Comparison of ENCODE assay signal across 14 cellular contexts in the genomic region with DNA sequence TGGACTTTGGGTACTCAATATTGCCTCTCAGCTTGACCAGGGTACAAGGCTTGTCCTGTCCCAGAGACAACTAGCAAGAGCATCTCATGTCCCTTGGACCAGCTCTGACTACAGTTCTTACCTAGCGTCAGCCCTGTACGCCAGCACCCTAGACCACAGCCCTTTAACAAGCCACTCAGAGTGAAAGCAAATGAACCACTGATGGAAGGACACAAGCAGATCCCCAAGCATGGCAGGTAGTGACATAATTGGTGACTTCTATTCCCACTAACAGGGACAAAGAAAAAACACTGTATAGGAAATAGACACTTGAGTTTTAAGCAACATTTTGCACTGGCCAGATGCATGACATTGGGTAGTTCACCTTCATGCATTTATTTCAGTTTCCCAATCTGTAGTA.
DNase-seq lines count a peak whose midpoint lies in the region; ATAC-seq lines count a peak whose summit lies in the region.
"Had no signal": no experiment of that assay in that cellular context is flagged by ENCODE, and none has a peak within 500 bp of the region (broad histone marks: within the 10 kb centered on the region; RNA-seq: fewer than 3 reads in every experiment).

No MANE protein-coding gene starts in this region.

- ATAC-seq in GM18502 (IDR thresholded peaks at IDR 0.05; ENCODE audit: poor library complexity, unreplicated experiment) (peak; percentile 71), GM19351 (IDR thresholded peaks at IDR 0.05; ENCODE audit: unreplicated experiment) (peak; percentile 94), HG02759 (IDR thresholded peaks at IDR 0.05; ENCODE audit: unreplicated experiment) (peak; percentile 89), HG03442 (IDR thresholded peaks at IDR 0.05; ENCODE audit: unreplicated experiment) (peak; percentile 92)
- ATAC-seq: left colon, PC-3 had no signal

- DNase-seq in UCSD-AML1 (lab: John Stamatoyannopoulos, UW; ENCODE audit: unreplicated experiment) (no peak), NOMO-1 treated with dmso at 0.1 percent for 144 hours (lab: John Stamatoyannopoulos, UW; ENCODE audit: unreplicated experiment) (no peak), AG08395 (ENCODE audit: low spot score) (no peak), HuH-7.5 (ENCODE audit: low spot score) (no peak)
- DNase-seq: erythroblast, IMR-90, left colon, NCI-H1048, PC-3, WERI-Rb-1 had no signal
